Comparison of ENCODE assay signal across 1 cellular context in genomic region chr11:65927904-65928397, GRCh38.
TF ChIP-seq lines count a peak whose summit lies in the region.

No MANE protein-coding gene starts in this region.

TF ChIP-seq in K562, 482 proteins besides CTCF, POLR2A, EP300 and RAD21 (continues in another document):
- TF ChIP-seq EP400 (IDR thresholded peaks at IDR 0.05) (peak; percentile 19; the same call in 1 of the 2 replicates), NBN (IDR thresholded peaks at IDR 0.05; ENCODE audit: low read depth) (no peak), NCOA4 (IDR thresholded peaks at IDR 0.05; ENCODE audit: partially characterized antibody) (no peak), ZBTB40 (IDR thresholded peaks at IDR 0.05) (peak; percentile 43; the same call in 1 of the 2 replicates), ZBTB40 (CRISPR knock-in tag; IDR thresholded peaks at IDR 0.05) (no peak), ZNF140 (CRISPR knock-in tag; IDR thresholded peaks at IDR 0.05) (no peak), MAFG (tag; conservative IDR thresholded peaks at IDR 0.05) (no peak), THRB (CRISPR knock-in tag; conservative IDR thresholded peaks at IDR 0.05) (0 out of 2 replicates have a peak, but pooled peaks have one; percentile 31), PTBP1 (IDR thresholded peaks at IDR 0.05; ENCODE audit: low read depth, low read length) (no peak), BCOR (IDR thresholded peaks at IDR 0.05) (no peak), IRF2 (CRISPR knock-in tag; IDR thresholded peaks at IDR 0.05) (no peak), ZMIZ1 (IDR thresholded peaks at IDR 0.05; ENCODE audit: low read depth in 2 of 2, low read length in 2 of 2) (no peak), NR2C2 (CRISPR knock-in tag; IDR thresholded peaks at IDR 0.05) (no peak), NR2C2 (tag; IDR thresholded peaks at IDR 0.05) (peak; percentile 12; the same call in 1 of the 2 replicates), TAL1 (IDR thresholded peaks at IDR 0.05) (no peak), EWSR1 (IDR thresholded peaks at IDR 0.05; ENCODE audit: borderline replicate concordance, low read depth, partially characterized antibody) (no peak), SMAD1 (IDR thresholded peaks at IDR 0.05; ENCODE audit: low read depth, low read length, partially characterized antibody) (no peak), MCM7 (IDR thresholded peaks at IDR 0.05) (no peak), MYBL2 (IDR thresholded peaks at IDR 0.05; ENCODE audit: low read depth) (no peak), MYBL2 (CRISPR knock-in tag; IDR thresholded peaks at IDR 0.05; ENCODE audit: borderline replicate concordance) (no peak), ILF3 (IDR thresholded peaks at IDR 0.05; ENCODE audit: borderline replicate concordance) (no peak), PCBP1 (IDR thresholded peaks at IDR 0.05; ENCODE audit: low read depth, low read length, poor library complexity, severe bottlenecking) (no peak), TRIM25 (IDR thresholded peaks at IDR 0.05; ENCODE audit: borderline replicate concordance) (no peak), USF2 (CRISPR knock-in tag; IDR thresholded peaks at IDR 0.05) (no peak), PHF8 (IDR thresholded peaks at IDR 0.05; ENCODE audit: borderline replicate concordance, low read length) (peak; percentile 27; the same call in 1 of the 2 replicates), CSDE1 (IDR thresholded peaks at IDR 0.05) (no peak), TCF7L2 (IDR thresholded peaks at IDR 0.05; ENCODE audit: low read depth, low read length) (no peak), GABPA (tag; conservative IDR thresholded peaks at IDR 0.05; ENCODE audit: low read depth) (no peak; the same call in 1 of the 2 replicates), MBD2 (IDR thresholded peaks at IDR 0.05; ENCODE audit: borderline replicate concordance, low read depth) (no peak), NFE2L1 (tag; IDR thresholded peaks at IDR 0.05; ENCODE audit: borderline replicate concordance, low read depth) (no peak), CTBP1 (IDR thresholded peaks at IDR 0.05; ENCODE audit: borderline replicate concordance) (no peak), HDAC3 (IDR thresholded peaks at IDR 0.05; ENCODE audit: borderline replicate concordance, partially characterized antibody) (no peak), CUX1 (CRISPR knock-in tag; IDR thresholded peaks at IDR 0.05) (0 out of 2 replicates have a peak, but pooled peaks have one; percentile 65), TCF3 (CRISPR knock-in tag; IDR thresholded peaks at IDR 0.05) (peak; percentile 52)
